ENCODE assay signal across 8 cellular contexts in the genomic region with DNA sequence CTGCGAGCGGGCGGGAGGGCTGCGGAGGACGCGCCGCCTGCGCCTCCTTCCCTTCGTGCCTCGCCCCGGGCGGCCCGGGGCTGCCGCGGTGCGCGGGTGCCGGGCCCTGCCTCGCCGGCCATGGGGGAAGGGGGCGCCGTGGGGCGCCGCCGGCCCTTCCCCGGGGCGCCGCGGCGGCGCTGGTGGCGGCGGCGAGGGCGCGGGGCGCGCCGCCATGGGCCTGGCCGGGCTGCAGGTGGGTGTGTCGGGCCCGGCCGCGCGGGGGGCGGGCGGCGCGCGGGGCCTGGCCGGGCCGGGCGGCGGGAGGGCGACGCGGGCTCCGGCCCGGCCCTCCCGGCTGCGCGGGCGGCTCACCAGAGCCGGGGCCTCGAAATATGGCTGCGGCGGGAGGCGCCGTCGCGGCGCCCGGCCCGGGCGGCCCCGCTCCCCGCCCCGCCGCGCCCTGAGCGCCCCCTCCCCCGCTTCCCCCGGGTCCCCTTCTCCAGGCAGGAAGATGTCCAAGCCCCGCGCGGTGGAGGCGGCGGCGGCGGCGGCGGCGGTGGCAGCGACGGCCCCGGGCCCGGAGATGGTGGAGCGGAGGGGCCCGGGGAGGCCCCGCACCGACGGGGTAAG.
A peak's percentile ranks its signal among the peaks of the same experiment; 100 is the strongest.
DNase-seq lines count a peak whose midpoint lies in the region; ATAC-seq and TF ChIP-seq lines count a peak whose summit lies in the region.

No MANE protein-coding gene starts in this region.

- peak; percentile 19 for ATAC-seq in GM18519 (IDR thresholded peaks at IDR 0.05; ENCODE audit: low FRiP score, unreplicated experiment)
- peak; percentile 28 for ATAC-seq in HG03354 (IDR thresholded peaks at IDR 0.05; ENCODE audit: poor library complexity, severe bottlenecking, unreplicated experiment)
- no peak for ATAC-seq in HG02840 (IDR thresholded peaks at IDR 0.05; ENCODE audit: low FRiP score, unreplicated experiment)
- ATAC-seq in HG03565 (IDR thresholded peaks at IDR 0.05; ENCODE audit: unreplicated experiment): no peak

- DNase-seq in epithelial cell of esophagus (ENCODE audit: low read depth) (no peak), NCI-H446 treated with DMSO at 0.1 percent for 48 hours (lab: John Stamatoyannopoulos, UW) (no peak), NCI-H2029 treated with DMSO at 0.1 percent for 48 hours (lab: John Stamatoyannopoulos, UW) (no peak)

- no peak overlapping the region for H3K27ac ChIP-seq in rectal smooth muscle tissue (ENCODE audit: low read depth, low read length)

- H3K27me3 ChIP-seq in rectal smooth muscle tissue (ENCODE audit: control insufficient read depth, insufficient read depth, low read length): no peaks in the 10 kb centered on the region

- H3K36me3 ChIP-seq in rectal smooth muscle tissue (ENCODE audit: control insufficient read depth, insufficient read depth, low read length): peaks cover 11% of the 10 kb centered on the region

- TF ChIP-seq CTCF in epithelial cell of esophagus (IDR thresholded peaks at IDR 0.05; ENCODE audit: insufficient read depth, low read depth, low read length, missing control alignments): no peak

- peak overlapping the region; percentile 62 for H3K9ac ChIP-seq in rectal smooth muscle tissue (ENCODE audit: low read length)

- H3K4me3 ChIP-seq in epithelial cell of esophagus (ENCODE audit: low read length) (peak overlapping the region; percentile 60), rectal smooth muscle tissue (ENCODE audit: low read length) (peak overlapping the region; percentile 76)

- peaks cover 19% of the 10 kb centered on the region for H3K4me1 ChIP-seq in rectal smooth muscle tissue (ENCODE audit: control insufficient read depth, insufficient read depth, low read length)

Comparison
In these comparisons a context has a peak if more than half of its experiments do, and no peak if none do; other contexts are left out.
1. ATAC-seq: peak in GM18519 (single experiment) and HG03354 (single experiment); none in HG02840 (single experiment) and HG03565 (single experiment).